ENCODE assay signal across 8 cellular contexts in the genomic region with DNA sequence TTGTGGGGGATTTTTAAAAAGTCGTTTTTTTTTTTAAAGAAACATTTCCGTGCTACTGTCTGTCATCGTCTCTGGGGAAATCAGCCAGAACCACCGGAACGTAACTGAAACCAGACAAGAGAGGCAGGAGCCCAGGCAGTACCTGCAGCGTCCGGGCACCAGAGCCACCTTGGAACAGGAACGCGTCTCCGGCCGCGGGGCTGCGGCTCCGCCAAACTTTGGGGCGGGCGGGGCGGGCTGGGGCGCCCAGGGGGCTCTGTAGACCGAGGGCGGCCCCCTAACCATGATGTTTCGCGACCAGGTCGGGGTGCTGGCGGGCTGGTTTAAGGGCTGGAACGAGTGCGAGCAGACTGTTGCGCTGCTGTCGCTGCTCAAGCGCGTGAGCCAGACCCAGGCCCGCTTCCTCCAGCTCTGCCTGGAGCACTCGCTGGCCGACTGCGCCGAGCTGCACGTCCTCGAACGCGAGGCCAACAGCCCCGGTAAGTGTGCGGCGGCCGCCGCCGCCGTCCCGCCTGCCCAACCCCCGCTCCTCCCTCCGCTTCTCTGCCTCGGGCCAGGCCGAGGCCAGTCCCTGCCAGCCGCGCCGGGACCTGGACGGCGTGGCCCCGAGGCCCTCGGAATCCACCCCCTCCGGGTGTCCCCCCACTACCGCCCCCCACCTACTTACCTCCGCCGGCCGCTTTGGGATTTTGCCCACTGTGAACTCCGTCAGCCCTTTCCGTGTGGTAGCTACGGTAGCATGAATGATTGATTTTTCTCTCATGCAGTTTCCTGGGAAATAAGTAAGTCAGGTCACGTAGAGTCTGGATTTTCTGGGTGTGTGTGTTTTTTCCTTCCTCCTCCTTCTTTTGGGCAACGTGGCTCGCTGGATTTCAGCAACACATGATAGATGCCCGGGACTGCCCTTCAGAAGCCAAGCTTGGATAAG. TPM values are rescaled to one million over a fixed set of nuclear protein-coding genes. Genes with fewer than 3 reads are reported as not detected.
DNase-seq lines count a peak whose midpoint lies in the region; FAIRE-seq and TF ChIP-seq lines count a peak whose summit lies in the region.

No MANE protein-coding gene starts in this region.

- peak overlapping the region; percentile 56 for H3K27ac ChIP-seq in HUES48 (ENCODE audit: low read depth, low read length)
- H3K27ac ChIP-seq in small intestine (ENCODE audit: low read depth in 1 of 2, low read length in 1 of 2) = peak overlapping the region in 1 of 2 donors; percentile 96

- peak overlapping the region; percentile 86 for H3K4me3 ChIP-seq in HUES48 (ENCODE audit: low read depth, low read length)
- peak overlapping the region; percentile 79 for H3K4me3 ChIP-seq in WI38 (ENCODE audit: low read depth, low read length)
- H3K4me3 ChIP-seq in small intestine (ENCODE audit: low read depth in 1 of 2, low read length in 2 of 2) = peak overlapping the region; percentile 62 to 65

- FAIRE-seq in islet of Langerhans (lab: Jason Lieb, UNC) (peak; percentile 17), small intestine (lab: Jason Lieb, UNC) (no peak)

- WGBS in small intestine, 3 donors = 1 to 2% (median 1%) methylated on average over 43 to 70 of the region's 70 CpGs

- peak; percentile 36 for DNase-seq in DMS79 (lab: John Stamatoyannopoulos, UW)
- DNase-seq in central memory CD4-positive, alpha-beta T cell = peak; percentile 50
- DNase-seq in small intestine = peak; percentile 33
- no peak for DNase-seq in LoVo (ENCODE audit: low spot score)
- no peak for DNase-seq in NCI-H2196 treated with DMSO at 0.1 percent for 48 hours (lab: John Stamatoyannopoulos, UW; ENCODE audit: unreplicated experiment)

- H3K36me3 ChIP-seq in HUES48 (ENCODE audit: control insufficient read depth, insufficient read depth, low read length) (no peaks in the 10 kb centered on the region), small intestine (ENCODE audit: control insufficient read depth in 2 of 2, insufficient read depth in 2 of 2, low read length in 2 of 2) (no peaks in the 10 kb centered on the region)

- peaks cover 19% of the 10 kb centered on the region for H3K4me1 ChIP-seq in HUES48 (ENCODE audit: control insufficient read depth, insufficient read depth, low read length)
- H3K4me1 ChIP-seq in small intestine (ENCODE audit: control insufficient read depth in 2 of 2, insufficient read depth in 1 of 2, low read depth in 1 of 2, low read length in 1 of 2) = no peaks in the 10 kb centered on the region

- H3K27me3 ChIP-seq in HUES48 (ENCODE audit: control insufficient read depth, insufficient read depth, low read length) (peaks cover 34% of the 10 kb centered on the region), small intestine (ENCODE audit: control insufficient read depth in 2 of 2, insufficient read depth in 2 of 2, low read length in 2 of 2) (no peaks in the 10 kb centered on the region)

- no peak for TF ChIP-seq CTCF in WI38 (IDR thresholded peaks at IDR 0.05; ENCODE audit: low read depth, low read length)

- H3K9ac ChIP-seq in HUES48 (ENCODE audit: low read depth, low read length) = peak overlapping the region; percentile 51

- no peaks in the 10 kb centered on the region for H3K9me3 ChIP-seq in HUES48 (ENCODE audit: control insufficient read depth, insufficient read depth, low read length)
- H3K9me3 ChIP-seq in small intestine (ENCODE audit: control insufficient read depth, low read depth) = peaks cover 2% of the 10 kb centered on the region

RNA-seq across cellular contexts. Expression of a gene that starts 1.0 kb away (rescaled TPM):
- 1 to 10 TPM; 2.7 to 3.6 (median 3.5) TPM for polyA plus RNA-seq in small intestine

RNA-seq across cellular contexts. Expression of a gene that starts 58.2 kb away (rescaled TPM):
- polyA plus RNA-seq in small intestine = 10 to 100 TPM; 11.9 to 16.5 (median 15.8) TPM

Comparison
In these comparisons a context has a peak if more than half of its experiments do, and no peak if none do; other contexts are left out.
1. DNase-seq: peak in DMS79 (single experiment), central memory CD4-positive, alpha-beta T cell (single experiment) and small intestine (single experiment); none in LoVo (single experiment) and NCI-H2196 treated with DMSO at 0.1 percent for 48 hours (single experiment).
2. Peak in every context shown above with its lines, with median percentiles within 50 percentile points of each other: H3K4me3 ChIP-seq.